Comparison of ENCODE assay signal across 2 cellular contexts in genomic region chr15:60079210-60079609, GRCh38.
A peak's percentile ranks its signal among the peaks of the same experiment; 100 is the strongest.
TF ChIP-seq lines count a peak whose summit lies in the region.

No MANE protein-coding gene starts in this region.

TF ChIP-seq in K562, 482 proteins besides CTCF, POLR2A, EP300 and RAD21 (continued from another document):
- no peak for TF ChIP-seq NR0B1 (IDR thresholded peaks at IDR 0.05; ENCODE audit: partially characterized antibody)

TF ChIP-seq in liver, 16 proteins besides CTCF, POLR2A, EP300 and RAD21 (continued from another document):
- TF ChIP-seq GABPA (IDR thresholded peaks at IDR 0.05 in 1 of 2, conservative IDR thresholded peaks at IDR 0.05 in 1 of 2) (no peak), FOXA2 (IDR thresholded peaks at IDR 0.05) (peak; percentile 66), HNF4G (IDR thresholded peaks at IDR 0.05) (peak; percentile 38), HNF4A (conservative IDR thresholded peaks at IDR 0.05) (peak; percentile 72 to 73), NR2F2 (IDR thresholded peaks at IDR 0.05) (no peak), ATF3 (IDR thresholded peaks at IDR 0.05) (no peak), SP1 (IDR thresholded peaks at IDR 0.05) (peak; percentile 65), MAX (IDR thresholded peaks at IDR 0.05) (peak; percentile 43)
